Comparison of ENCODE assay signal across 1 cellular context in genomic region chrX:29555465-29556091, GRCh38.
TF ChIP-seq lines count a peak whose summit lies in the region.

No MANE protein-coding gene starts in this region.

TF ChIP-seq in GM12878, 131 proteins besides CTCF, POLR2A, EP300 and RAD21 (continued from another document and continues in another):
- TF ChIP-seq ZNF274 (IDR thresholded peaks at IDR 0.05; ENCODE audit: insufficient read depth, insufficient read length) (no peak), NKRF (conservative IDR thresholded peaks at IDR 0.05) (no peak; the same call in 1 of the 2 replicates), SREBF1 (IDR thresholded peaks at IDR 0.05; ENCODE audit: low read length) (no peak), SP1 (IDR thresholded peaks at IDR 0.05; ENCODE audit: low read depth, low read length) (no peak), SRF (IDR thresholded peaks at IDR 0.05; ENCODE audit: low read depth in 2 of 2, low read length in 2 of 2) (peak in 1 of 2 experiments; percentile 71; a peak in 2 of 4 replicates), NR2C2 (IDR thresholded peaks at IDR 0.05; ENCODE audit: borderline replicate concordance, control insufficient read depth, insufficient read length, low read depth) (no peak), SIN3A (IDR thresholded peaks at IDR 0.05; ENCODE audit: low read depth, low read length) (no peak), SMC3 (IDR thresholded peaks at IDR 0.05; ENCODE audit: borderline replicate concordance, low read length) (no peak; the same call in 1 of the 2 replicates), TCF12 (IDR thresholded peaks at IDR 0.05; ENCODE audit: low read depth, low read length) (peak; percentile 97), ASH2L (IDR thresholded peaks at IDR 0.05; ENCODE audit: borderline replicate concordance, low read depth) (0 out of 2 replicates have a peak, but pooled peaks have one; percentile 55), HSF1 (IDR thresholded peaks at IDR 0.05; ENCODE audit: low read depth, low read length) (no peak), TARDBP (IDR thresholded peaks at IDR 0.05; ENCODE audit: borderline replicate concordance) (no peak), NBN (IDR thresholded peaks at IDR 0.05) (peak; percentile 91), ZNF24 (IDR thresholded peaks at IDR 0.05) (peak; percentile 89), RUNX3 (IDR thresholded peaks at IDR 0.05; ENCODE audit: low read length) (peak; percentile 100), TCF3 (IDR thresholded peaks at IDR 0.05; ENCODE audit: borderline replicate concordance, insufficient read depth, low read depth, low read length) (peak; percentile 99), IKZF1 (conservative IDR thresholded peaks at IDR 0.05) (peak; percentile 96), RCOR1 (conservative IDR thresholded peaks at IDR 0.05; ENCODE audit: low read depth, low read length) (peak; percentile 92; the same call in 1 of the 2 replicates), DPF2 (IDR thresholded peaks at IDR 0.05) (peak; percentile 100), ZNF217 (IDR thresholded peaks at IDR 0.05) (peak; percentile 98), IRF3 (IDR thresholded peaks at IDR 0.05) (no peak), FOXK2 (IDR thresholded peaks at IDR 0.05) (no peak), ATF2 (IDR thresholded peaks at IDR 0.05; ENCODE audit: low read length) (peak; percentile 100), MEF2B (IDR thresholded peaks at IDR 0.05; ENCODE audit: partially characterized antibody, poor library complexity, severe bottlenecking) (peak; percentile 98), GATAD2B (conservative IDR thresholded peaks at IDR 0.05; ENCODE audit: low read depth) (peak; percentile 79), REST (IDR thresholded peaks at IDR 0.05; ENCODE audit: low read depth, low read length) (no peak), ETV6 (conservative IDR thresholded peaks at IDR 0.05 in 1 of 2, IDR thresholded peaks at IDR 0.05 in 1 of 2; ENCODE audit: borderline replicate concordance in 1 of 2, low read depth in 1 of 2) (peak in 1 of 2 experiments; percentile 87; a peak in 2 of 4 replicates), PAX5 (IDR thresholded peaks at IDR 0.05; ENCODE audit: borderline replicate concordance, low read depth, low read length) (peak; percentile 96), ATF3 (IDR thresholded peaks at IDR 0.05; ENCODE audit: borderline replicate concordance, extremely low read depth, low read depth, low read length) (no peak), EGR1 (IDR thresholded peaks at IDR 0.05; ENCODE audit: borderline replicate concordance in 1 of 2, low read depth in 2 of 2, low read length in 2 of 2) (no peak), GABPA (IDR thresholded peaks at IDR 0.05; ENCODE audit: low read depth) (peak; percentile 73), NFIC (IDR thresholded peaks at IDR 0.05; ENCODE audit: low read depth, low read length) (peak; percentile 100), MTA2 (IDR thresholded peaks at IDR 0.05; ENCODE audit: low read depth) (peak; percentile 100), PBX3 (IDR thresholded peaks at IDR 0.05; ENCODE audit: insufficient replicate concordance, low read depth, low read length) (peak; percentile 58), POLR2AphosphoS5 (IDR thresholded peaks at IDR 0.05; ENCODE audit: low read length) (peak; percentile 77; the same call in 1 of the 2 replicates), TAF1 (IDR thresholded peaks at IDR 0.05; ENCODE audit: borderline replicate concordance, low read depth, low read length) (peak; percentile 43; the same call in 1 of the 2 replicates), SPI1 (IDR thresholded peaks at IDR 0.05; ENCODE audit: borderline replicate concordance, insufficient read depth, low read depth, low read length) (peak; percentile 95), PML (IDR thresholded peaks at IDR 0.05; ENCODE audit: low read length) (peak; percentile 98), RFX5 (IDR thresholded peaks at IDR 0.05; ENCODE audit: low read depth, low read length) (no peak), ZBTB11 (CRISPR knock-in tag; IDR thresholded peaks at IDR 0.05) (no peak), BCL3 (IDR thresholded peaks at IDR 0.05; ENCODE audit: borderline replicate concordance, insufficient read depth, low read depth, low read length, poor library complexity, severe bottlenecking) (peak; percentile 96), MEF2A (IDR thresholded peaks at IDR 0.05; ENCODE audit: insufficient read depth, low read depth, low read length) (peak; percentile 98), CHD1 (IDR thresholded peaks at IDR 0.05; ENCODE audit: low read depth, low read length) (no peak), IRF5 (IDR thresholded peaks at IDR 0.05; ENCODE audit: borderline replicate concordance) (no peak), FOXM1 (IDR thresholded peaks at IDR 0.05; ENCODE audit: low read depth, low read length) (peak; percentile 100), ATF7 (IDR thresholded peaks at IDR 0.05; ENCODE audit: low read depth) (peak; percentile 97), NFYA (IDR thresholded peaks at IDR 0.05; ENCODE audit: borderline replicate concordance, low read depth, low read length) (no peak), ZBED1 (IDR thresholded peaks at IDR 0.05; ENCODE audit: borderline replicate concordance) (peak; percentile 98), ZSCAN29 (IDR thresholded peaks at IDR 0.05) (no peak)
